In genomic region chr4:145012841-145013240, GRCh38 we compare ENCODE assay signal across 10 cellular contexts.
DNase-seq lines count a peak whose midpoint lies in the region; ATAC-seq and TF ChIP-seq lines count a peak whose summit lies in the region.
"Had no signal": no experiment of that assay in that cellular context is flagged by ENCODE, and none has a peak within 500 bp of the region (broad histone marks: within the 10 kb centered on the region; RNA-seq: fewer than 3 reads in every experiment).

No MANE protein-coding gene starts in this region.

- no peak overlapping the region for H4K5ac ChIP-seq in mesendoderm (ENCODE audit: low read length)

- no peaks in the 10 kb centered on the region for H3K79me2 ChIP-seq in mesendoderm (ENCODE audit: control insufficient read depth, insufficient read depth, low read length)

- H3K4me1 ChIP-seq in mesendoderm (ENCODE audit: control insufficient read depth, low read depth, low read length) (no peaks in the 10 kb centered on the region), uterus (no peaks in the 10 kb centered on the region)

- DNase-seq in DMS53 (lab: John Stamatoyannopoulos, UW), result peak; percentile 62
- peak; percentile 67 for DNase-seq in MV-4-11 (lab: John Stamatoyannopoulos, UW)
- DNase-seq in choroid plexus epithelial cell (ENCODE audit: low read depth), result peak; percentile 69
- peak; percentile 22 for DNase-seq in mesendoderm
- DNase-seq in uterus, result no peak
- DNase-seq in NCI-H774 (lab: John Stamatoyannopoulos, UW), result no peak
- no peak for DNase-seq in NCI-H1048 (lab: John Stamatoyannopoulos, UW)
- DNase-seq: NCI-H1930; stimulated activated CD4-positive, alpha-beta T cell treated with anti-CD3 and anti-CD28 coated beads, Interleukin-4, amount 100 ng/mL, for 1 hour had no signal

- H2BK15ac ChIP-seq in mesendoderm (replicated peaks; ENCODE audit: low read depth), result no peak overlapping the region

- no peaks in the 10 kb centered on the region for H3K9me3 ChIP-seq in uterus

- H3K4me2 ChIP-seq in mesendoderm (ENCODE audit: low read length), result no peak overlapping the region

- H2BK5ac ChIP-seq in mesendoderm (ENCODE audit: low read length), result no peak overlapping the region

- no peak overlapping the region for H2BK120ac ChIP-seq in mesendoderm (ENCODE audit: low read depth, low read length)

- H3K18ac ChIP-seq in mesendoderm (ENCODE audit: low read length), result no peak overlapping the region

- H2AK5ac ChIP-seq in mesendoderm (ENCODE audit: low read length), result no peak overlapping the region

- H3K9ac ChIP-seq in mesendoderm (ENCODE audit: low read length), result no peak overlapping the region

- H3K27ac ChIP-seq in mesendoderm (ENCODE audit: low read depth, low read length), result no peak overlapping the region
- H3K27ac ChIP-seq in uterus, result peak overlapping the region in 1 of 2 donors; percentile 25

- H4K8ac ChIP-seq in mesendoderm (ENCODE audit: low read depth, low read length), result no peak overlapping the region

- TF ChIP-seq POLR2A in uterus (IDR thresholded peaks at IDR 0.05), result no peak

- no peak overlapping the region for H3K4ac ChIP-seq in mesendoderm (ENCODE audit: low read depth, low read length)

- H3K23ac ChIP-seq in mesendoderm (ENCODE audit: low read length), result no peak overlapping the region

- TF ChIP-seq CTCF in choroid plexus epithelial cell (conservative IDR thresholded peaks at IDR 0.05; ENCODE audit: low read depth, low read length), result no peak
- no peak for TF ChIP-seq CTCF in uterus (IDR thresholded peaks at IDR 0.05)

- H3K4me3 ChIP-seq in choroid plexus epithelial cell (ENCODE audit: low read depth, low read length) (no peak overlapping the region), mesendoderm (ENCODE audit: low read length) (no peak overlapping the region), uterus (no peak overlapping the region)

- no peaks in the 10 kb centered on the region for H3K27me3 ChIP-seq in mesendoderm (ENCODE audit: insufficient read depth, low read length, poor library complexity)
- no peaks in the 10 kb centered on the region for H3K27me3 ChIP-seq in uterus

- no peak for ATAC-seq in GM21360 (IDR thresholded peaks at IDR 0.05; ENCODE audit: unreplicated experiment)

- intact Hi-C loops in uterus (cut with DNase I; ENCODE audit: low total_unique reads), result no loop called here

- no peak overlapping the region for H3K56ac ChIP-seq in mesendoderm (ENCODE audit: low read length)

- no peaks in the 10 kb centered on the region for H3K36me3 ChIP-seq in mesendoderm (ENCODE audit: control insufficient read depth, insufficient read depth, low read length)
- H3K36me3 ChIP-seq in uterus, result no peaks in the 10 kb centered on the region

- peaks cover 2% of the 10 kb centered on the region for H3K79me1 ChIP-seq in mesendoderm (ENCODE audit: low read length)

Comparison
In these comparisons a context has a peak if more than half of its experiments do, and no peak if none do; other contexts are left out.
1. DNase-seq: peak in DMS53 (single experiment), MV-4-11 (single experiment), choroid plexus epithelial cell (single experiment) and mesendoderm (single experiment); none in uterus (0 of 2), NCI-H774 (single experiment) and NCI-H1048 (single experiment).